ENCODE assay signal across 8 cellular contexts in the genomic region with DNA sequence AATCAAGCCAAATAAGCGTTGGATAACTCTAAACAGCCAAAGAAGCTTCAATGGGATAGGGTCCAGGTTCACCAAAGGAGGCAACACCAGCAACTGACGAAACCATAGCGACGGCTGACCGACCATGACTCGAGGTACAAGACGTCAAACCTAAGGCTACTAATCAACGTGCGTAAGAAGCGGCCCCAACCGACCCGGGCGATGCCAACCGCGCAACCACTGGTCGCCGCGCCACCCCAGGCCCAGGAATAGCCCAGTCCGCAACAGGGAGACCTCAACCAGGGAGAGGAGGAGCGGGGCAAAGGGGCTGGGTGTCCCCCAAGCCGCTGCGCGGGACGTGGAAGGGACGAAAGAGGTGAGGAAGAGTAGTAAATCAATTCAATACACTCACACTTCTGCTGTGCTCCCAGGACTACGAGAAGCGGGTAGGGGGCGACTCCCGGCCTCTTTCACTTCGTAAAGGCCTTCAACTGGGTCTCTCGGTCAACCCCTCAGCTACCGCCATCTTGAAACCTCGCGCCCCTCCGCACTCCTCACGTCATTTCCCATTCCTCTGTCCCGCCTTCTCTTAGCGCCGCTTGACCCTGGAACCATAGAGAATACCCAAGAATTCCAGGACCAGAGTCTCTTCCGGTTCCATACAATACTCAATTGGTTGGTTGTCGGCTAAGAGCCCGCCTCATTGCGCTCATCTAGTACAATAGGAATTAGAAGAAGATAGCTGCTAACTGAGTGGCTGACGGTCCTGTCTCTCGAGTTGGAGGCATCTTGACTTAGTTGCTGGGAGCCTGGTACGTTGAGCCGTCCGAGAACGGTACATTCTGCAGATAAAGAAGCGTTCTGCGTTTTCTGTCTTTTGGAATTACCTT. TPM values are rescaled to one million over a fixed set of nuclear protein-coding genes. Genes with fewer than 3 reads are reported as not detected.
DNase-seq lines count a peak whose midpoint lies in the region; ATAC-seq and TF ChIP-seq lines count a peak whose summit lies in the region.

A gene with protein sequence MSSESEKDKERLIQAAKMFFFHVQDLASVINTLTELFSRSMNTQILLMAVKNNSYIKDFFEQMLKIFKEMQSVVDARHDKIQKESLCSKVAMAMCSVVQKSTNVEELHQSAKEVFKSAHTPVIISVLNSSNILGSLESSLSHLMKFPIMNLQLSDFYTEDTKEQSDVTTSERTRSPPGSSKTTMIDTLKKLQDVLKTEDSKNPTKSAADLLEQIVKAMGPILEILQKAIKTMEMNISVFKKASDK (plus strand): TSS at position 710 of the 869 bp plus-strand sequence. CDS start 19,266 bp downstream, outside the sequence.
A gene (minus strand): TSS at position 518 of the 869 bp plus-strand sequence. CDS start 2,095 bp downstream, outside the sequence.

- H3K27me3 ChIP-seq in SK-N-SH (ENCODE audit: insufficient read depth) (no peaks in the 10 kb centered on the region), testis (no peaks in the 10 kb centered on the region)

- H3K4me3 Mint-ChIP-seq in activated naive CD8-positive, alpha-beta T cell treated with anti-CD3 and anti-CD28 coated beads for 36 hours, result no peak within 1 kb of the TSS
- no peak within 1 kb of the TSS for H3K4me3 Mint-ChIP-seq in glutamatergic neuron (ENCODE audit: unreplicated experiment)

- CTCF ChIA-PET in SK-N-SH (lab: Yijun Ruan, JAX), result interaction anchor here (0.9 to 2.5 kb wide), 6 partner anchors 11 to 34 kb away, joined by 3 to 18 read pairs (median 4); a partner anchor contains a TSS

- H3K9ac ChIP-seq in SK-N-SH, result peak within 1 kb of the TSS; percentile 91

- peaks cover 51% of the 10 kb centered on the region for H3K79me2 ChIP-seq in SK-N-SH (ENCODE audit: insufficient read depth)

- WGBS in SK-N-SH (ENCODE audit: low lambda C conversion rate), result 1% methylated on average over 46 of the region's 51 CpGs
- WGBS in testis, 2 donors, result 0 to 1% methylated on average over 49 to 51 of the region's 51 CpGs

- peak within 1 kb of the TSS; percentile 81 to 97 for H3K27ac ChIP-seq in SK-N-SH (ENCODE audit: low read depth in 2 of 2, low read length in 1 of 2)
- H3K27ac ChIP-seq in testis, result peak within 1 kb of the TSS; percentile 93 to 96

- peaks cover 30% of the 10 kb centered on the region for H3K4me1 Mint-ChIP-seq in activated naive CD8-positive, alpha-beta T cell treated with anti-CD3 and anti-CD28 coated beads for 36 hours
- H3K4me1 Mint-ChIP-seq in glutamatergic neuron (ENCODE audit: low read depth, unreplicated experiment), result no peaks in the 10 kb centered on the region

- POLR2A ChIA-PET in SK-N-SH (lab: Yijun Ruan, JAX), result interaction anchor here (0.8 to 3.6 kb wide), 4 partner anchors 17 to 33 kb away, joined by 3 to 30 read pairs (median 4); a partner anchor contains a TSS

- no peaks in the 10 kb centered on the region for H3K9me3 Mint-ChIP-seq in activated naive CD8-positive, alpha-beta T cell treated with anti-CD3 and anti-CD28 coated beads for 36 hours
- H3K9me3 Mint-ChIP-seq in glutamatergic neuron (ENCODE audit: unreplicated experiment), result no peaks in the 10 kb centered on the region

- H3K36me3 Mint-ChIP-seq in activated naive CD8-positive, alpha-beta T cell treated with anti-CD3 and anti-CD28 coated beads for 36 hours, result peaks cover 12% of the 10 kb centered on the region
- no peaks in the 10 kb centered on the region for H3K36me3 Mint-ChIP-seq in glutamatergic neuron (ENCODE audit: unreplicated experiment)

- H3K36me3 ChIP-seq in SK-N-SH (replicated peaks in 1 of 2; ENCODE audit: control insufficient read depth in 1 of 2, insufficient read depth in 2 of 2, low read length in 1 of 2), result peaks cover 19 to 28% of the 10 kb centered on the region in 2 experiments
- no peaks in the 10 kb centered on the region for H3K36me3 ChIP-seq in testis (ENCODE audit: low read depth, missing control alignments)

- no peaks in the 10 kb centered on the region for H3K27me3 Mint-ChIP-seq in activated naive CD8-positive, alpha-beta T cell treated with anti-CD3 and anti-CD28 coated beads for 36 hours
- peaks cover 1% of the 10 kb centered on the region for H3K27me3 Mint-ChIP-seq in glutamatergic neuron (ENCODE audit: unreplicated experiment)

- H4K20me1 ChIP-seq in SK-N-SH (ENCODE audit: insufficient read depth), result no peaks in the 10 kb centered on the region

- peak within 1 kb of the TSS; percentile 63 to 87 for H3K4me3 ChIP-seq in SK-N-SH (ENCODE audit: low read depth in 2 of 2, low read length in 1 of 2)
- H3K4me3 ChIP-seq in testis, result peak within 1 kb of the TSS; percentile 87 to 94

- H3K4me1 ChIP-seq in SK-N-SH (ENCODE audit: control insufficient read depth in 1 of 2, insufficient read depth in 2 of 2, low read depth in 1 of 2, low read length in 1 of 2) (peaks cover 2 to 4% of the 10 kb centered on the region in 2 experiments; a peak in 3 of 4 replicates), testis (peaks cover 10% of the 10 kb centered on the region)

- TF ChIP-seq RAD21 in SK-N-SH (IDR thresholded peaks at IDR 0.05; ENCODE audit: low read length), result no peak

- peak; percentile 99 for ATAC-seq in HG02623 (IDR thresholded peaks at IDR 0.05; ENCODE audit: unreplicated experiment)
- ATAC-seq in omental fat pad (ENCODE audit: low FRiP score), result peak; percentile 99

- H3K27ac Mint-ChIP-seq in activated naive CD8-positive, alpha-beta T cell treated with anti-CD3 and anti-CD28 coated beads for 36 hours, result no peak within 1 kb of the TSS
- no peak within 1 kb of the TSS for H3K27ac Mint-ChIP-seq in glutamatergic neuron (ENCODE audit: unreplicated experiment)

- peak within 1 kb of the TSS; percentile 65 for H2AFZ ChIP-seq in SK-N-SH (ENCODE audit: low read depth)

- no peaks in the 10 kb centered on the region for H3F3A ChIP-seq in SK-N-SH (replicated peaks; ENCODE audit: insufficient read depth)

- H3K4me2 ChIP-seq in SK-N-SH, result peak within 1 kb of the TSS; percentile 79

- no peak for TF ChIP-seq CTCF in SK-N-SH (IDR thresholded peaks at IDR 0.05)
- no peak for TF ChIP-seq CTCF in glutamatergic neuron (IDR thresholded peaks at IDR 0.05; ENCODE audit: partially characterized antibody, unreplicated experiment)
- no peak for TF ChIP-seq CTCF in omental fat pad (IDR thresholded peaks at IDR 0.05)
- TF ChIP-seq CTCF in testis (IDR thresholded peaks at IDR 0.05), result no peak

- peak in 1 of 2 experiments; percentile 19; a peak in 1 of 4 replicates for TF ChIP-seq EP300 in SK-N-SH (IDR thresholded peaks at IDR 0.05; ENCODE audit: borderline replicate concordance in 1 of 2, low read depth in 1 of 2, low read length in 1 of 2)

- intact Hi-C loops in testis (cut with DNase I; ENCODE audit: low total_unique reads), result no loop called here

- no peaks in the 10 kb centered on the region for H3K9me3 ChIP-seq in SK-N-SH
- H3K9me3 ChIP-seq in testis, result no peaks in the 10 kb centered on the region

- DNase-seq in NCI-H1092 treated with DMSO at 0.1 percent for 48 hours (lab: John Stamatoyannopoulos, UW) (peak; percentile 99), SK-N-SH (peak; percentile 89), glutamatergic neuron (peak; percentile 84), omental fat pad (ENCODE audit: low spot score) (peak; percentile 71), testis (peak; percentile 99)
- peak; percentile 86 for DNase-seq in activated naive CD8-positive, alpha-beta T cell treated with anti-CD3 and anti-CD28 coated beads for 36 hours

- peak; percentile 59 for TF ChIP-seq POLR2A in GM10847 (IDR thresholded peaks at IDR 0.05; ENCODE audit: extremely low read depth, insufficient read length)
- peak; percentile 36 for TF ChIP-seq POLR2A in testis (IDR thresholded peaks at IDR 0.05)

- no peaks in the 10 kb centered on the region for H3K9me2 ChIP-seq in SK-N-SH

TF ChIP-seq in SK-N-SH, 30 proteins besides CTCF, POLR2A, EP300 and RAD21 (continues in another document):
- TF ChIP-seq, protein P1, sequence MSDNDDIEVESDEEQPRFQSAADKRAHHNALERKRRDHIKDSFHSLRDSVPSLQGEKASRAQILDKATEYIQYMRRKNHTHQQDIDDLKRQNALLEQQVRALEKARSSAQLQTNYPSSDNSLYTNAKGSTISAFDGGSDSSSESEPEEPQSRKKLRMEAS (IDR thresholded peaks at IDR 0.05; ENCODE audit: low read depth), result peak; percentile 60; the same call in 1 of the 2 replicates
- TF ChIP-seq YY1 (IDR thresholded peaks at IDR 0.05; ENCODE audit: low read depth) (peak; percentile 95), RFX5 (IDR thresholded peaks at IDR 0.05; ENCODE audit: low read length) (peak; percentile 29; the same call in 1 of the 2 replicates), SMC3 (IDR thresholded peaks at IDR 0.05; ENCODE audit: low read depth, low read length) (no peak), TAF1 (IDR thresholded peaks at IDR 0.05; ENCODE audit: borderline replicate concordance, low read depth, low read length) (peak; percentile 84), RXRA (IDR thresholded peaks at IDR 0.05; ENCODE audit: borderline replicate concordance, low read depth) (no peak), TEAD4 (IDR thresholded peaks at IDR 0.05; ENCODE audit: borderline replicate concordance, insufficient read depth) (no peak), NRF1 (IDR thresholded peaks at IDR 0.05; ENCODE audit: low read depth, low read length) (no peak)
- TF ChIP-seq, protein P2, sequence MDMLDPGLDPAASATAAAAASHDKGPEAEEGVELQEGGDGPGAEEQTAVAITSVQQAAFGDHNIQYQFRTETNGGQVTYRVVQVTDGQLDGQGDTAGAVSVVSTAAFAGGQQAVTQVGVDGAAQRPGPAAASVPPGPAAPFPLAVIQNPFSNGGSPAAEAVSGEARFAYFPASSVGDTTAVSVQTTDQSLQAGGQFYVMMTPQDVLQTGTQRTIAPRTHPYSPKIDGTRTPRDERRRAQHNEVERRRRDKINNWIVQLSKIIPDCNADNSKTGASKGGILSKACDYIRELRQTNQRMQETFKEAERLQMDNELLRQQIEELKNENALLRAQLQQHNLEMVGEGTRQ (IDR thresholded peaks at IDR 0.05; ENCODE audit: borderline replicate concordance, low read depth, low read length), result no peak

RNA-seq across cellular contexts. Expression of the first gene that starts in this region (rescaled TPM):
- polyA plus RNA-seq in SK-N-SH (2012; rRNA removed) (0.87 and 1.0 TPM in 2 replicates), testis (ENCODE audit: insufficient read depth, low read depth, low replicate concordance) (20.6 TPM)
- 1.1 and 1.5 TPM in 2 replicates for polyA plus RNA-seq in SK-N-SH (2012; cell fraction: cytosol; rRNA removed)
- 1.7 and 1.9 TPM in 2 replicates for polyA plus RNA-seq in SK-N-SH (2012; cell fraction: nucleus; rRNA removed)
- total RNA-seq in activated naive CD8-positive, alpha-beta T cell treated with anti-CD3 and anti-CD28 coated beads for 36 hours, result 1 to 10 TPM; 2.7 to 2.8 TPM
- total RNA-seq in glutamatergic neuron (ENCODE audit: unreplicated experiment) (0.88 TPM), omental fat pad (1 to 10 TPM in 1 of 4 donors, under 1 TPM in 2, not detected in 1; 0.36 to 1.6 (median 0.56) TPM), testis (10 to 100 TPM in 1 of 2 donors, 1 to 10 TPM in 1; 5.3 to 11.7 TPM)

RNA-seq across cellular contexts. Expression of the second gene that starts in this region (rescaled TPM):
- polyA plus RNA-seq in SK-N-SH (2012; rRNA removed) (14.7 and 18.7 TPM in 2 replicates), testis (ENCODE audit: insufficient read depth, low read depth, low replicate concordance) (117 TPM)
- 19.0 and 19.9 TPM in 2 replicates for polyA plus RNA-seq in SK-N-SH (2012; cell fraction: cytosol; rRNA removed)
- polyA plus RNA-seq in SK-N-SH (2012; cell fraction: nucleus; rRNA removed), result 8.6 and 18.0 TPM in 2 replicates
- total RNA-seq in activated naive CD8-positive, alpha-beta T cell treated with anti-CD3 and anti-CD28 coated beads for 36 hours, result 100 to 1,000 TPM; 160 to 175 TPM
- total RNA-seq in glutamatergic neuron (ENCODE audit: unreplicated experiment) (54.6 TPM), omental fat pad (10 to 100 TPM; 17.2 to 29.7 (median 19.3) TPM), testis (10 to 100 TPM; 37.8 to 41.7 TPM)

Comparison
In these comparisons a context has a peak if more than half of its experiments do, and no peak if none do; other contexts are left out.
1. Peak in every context shown above with its lines: DNase-seq, ATAC-seq, H3K4me3 ChIP-seq and H3K27ac ChIP-seq.